ENCODE assay signal across 1 cellular context in the genomic region with DNA sequence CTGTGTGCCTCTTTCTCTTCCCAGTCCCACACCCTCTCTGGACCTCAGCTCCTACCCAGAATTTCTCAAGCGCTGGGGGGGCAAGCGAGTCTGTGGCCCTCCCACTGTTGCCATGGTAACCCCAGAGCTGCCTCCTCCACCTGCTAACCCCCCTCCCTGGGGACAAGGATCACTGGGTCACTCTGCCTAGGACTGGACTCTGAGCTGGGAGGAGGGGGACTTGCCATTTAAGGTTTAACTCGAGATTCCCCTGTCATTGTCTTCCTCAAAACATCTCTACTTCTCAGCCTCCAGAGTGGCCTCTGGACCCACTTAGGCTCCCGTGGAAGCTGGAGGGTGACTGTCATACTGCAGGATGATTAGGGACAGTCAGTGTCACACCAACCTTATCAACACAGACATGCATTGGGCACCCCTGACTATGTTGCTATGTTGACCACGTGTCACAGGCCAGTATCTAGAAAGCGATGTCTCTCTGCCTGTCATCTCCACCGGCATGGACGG.
TF ChIP-seq lines count a peak whose summit lies in the region.

No MANE protein-coding gene starts in this region.

TF ChIP-seq in HepG2, 621 proteins besides CTCF, POLR2A, EP300 and RAD21 (continued from another document and continues in another):
- TF ChIP-seq, protein P1, sequence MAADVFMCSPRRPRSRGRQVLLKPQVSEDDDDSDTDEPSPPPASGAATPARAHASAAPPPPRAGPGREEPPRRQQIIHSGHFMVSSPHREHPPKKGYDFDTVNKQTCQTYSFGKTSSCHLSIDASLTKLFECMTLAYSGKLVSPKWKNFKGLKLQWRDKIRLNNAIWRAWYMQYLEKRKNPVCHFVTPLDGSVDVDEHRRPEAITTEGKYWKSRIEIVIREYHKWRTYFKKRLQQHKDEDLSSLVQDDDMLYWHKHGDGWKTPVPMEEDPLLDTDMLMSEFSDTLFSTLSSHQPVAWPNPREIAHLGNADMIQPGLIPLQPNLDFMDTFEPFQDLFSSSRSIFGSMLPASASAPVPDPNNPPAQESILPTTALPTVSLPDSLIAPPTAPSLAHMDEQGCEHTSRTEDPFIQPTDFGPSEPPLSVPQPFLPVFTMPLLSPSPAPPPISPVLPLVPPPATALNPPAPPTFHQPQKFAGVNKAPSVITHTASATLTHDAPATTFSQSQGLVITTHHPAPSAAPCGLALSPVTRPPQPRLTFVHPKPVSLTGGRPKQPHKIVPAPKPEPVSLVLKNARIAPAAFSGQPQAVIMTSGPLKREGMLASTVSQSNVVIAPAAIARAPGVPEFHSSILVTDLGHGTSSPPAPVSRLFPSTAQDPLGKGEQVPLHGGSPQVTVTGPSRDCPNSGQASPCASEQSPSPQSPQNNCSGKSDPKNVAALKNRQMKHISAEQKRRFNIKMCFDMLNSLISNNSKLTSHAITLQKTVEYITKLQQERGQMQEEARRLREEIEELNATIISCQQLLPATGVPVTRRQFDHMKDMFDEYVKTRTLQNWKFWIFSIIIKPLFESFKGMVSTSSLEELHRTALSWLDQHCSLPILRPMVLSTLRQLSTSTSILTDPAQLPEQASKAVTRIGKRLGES (CRISPR knock-in tag; IDR thresholded peaks at IDR 0.05; ENCODE audit: borderline replicate concordance), result no peak
- TF ChIP-seq ZKSCAN5 (CRISPR knock-in tag; IDR thresholded peaks at IDR 0.05) (no peak), FOSL2 (CRISPR knock-in tag; IDR thresholded peaks at IDR 0.05) (peak; percentile 36), FLYWCH1 (CRISPR knock-in tag; IDR thresholded peaks at IDR 0.05) (no peak), ZNF577 (CRISPR knock-in tag; IDR thresholded peaks at IDR 0.05; ENCODE audit: borderline replicate concordance, low read depth) (no peak), TBX2 (CRISPR knock-in tag; IDR thresholded peaks at IDR 0.05; ENCODE audit: borderline replicate concordance) (no peak), ZNF713 (CRISPR knock-in tag; IDR thresholded peaks at IDR 0.05) (no peak), ZNF17 (CRISPR knock-in tag; IDR thresholded peaks at IDR 0.05) (no peak), TSC22D2 (CRISPR knock-in tag; IDR thresholded peaks at IDR 0.05; ENCODE audit: borderline replicate concordance) (no peak), MAFK (conservative IDR thresholded peaks at IDR 0.05 in 1 of 2, IDR thresholded peaks at IDR 0.05 in 1 of 2; ENCODE audit: low read length in 2 of 2) (no peak), ZSCAN21 (CRISPR knock-in tag; IDR thresholded peaks at IDR 0.05; ENCODE audit: borderline replicate concordance) (no peak), ZNF253 (CRISPR knock-in tag; IDR thresholded peaks at IDR 0.05; ENCODE audit: borderline replicate concordance) (no peak), ZNF670 (CRISPR knock-in tag; IDR thresholded peaks at IDR 0.05; ENCODE audit: borderline replicate concordance) (no peak), SALL2 (CRISPR knock-in tag; IDR thresholded peaks at IDR 0.05) (no peak), NAIF1 (CRISPR knock-in tag; IDR thresholded peaks at IDR 0.05; ENCODE audit: borderline replicate concordance) (no peak), ZBTB7A (CRISPR knock-in tag; IDR thresholded peaks at IDR 0.05) (no peak), ZNF235 (CRISPR knock-in tag; IDR thresholded peaks at IDR 0.05; ENCODE audit: borderline replicate concordance) (no peak), ZNF180 (CRISPR knock-in tag; IDR thresholded peaks at IDR 0.05; ENCODE audit: borderline replicate concordance, low read depth) (no peak), ZFP62 (CRISPR knock-in tag; IDR thresholded peaks at IDR 0.05) (no peak), TARDBP (CRISPR knock-in tag; IDR thresholded peaks at IDR 0.05) (0 out of 2 replicates have a peak, but pooled peaks have one; percentile 48), RBAK (CRISPR knock-in tag; IDR thresholded peaks at IDR 0.05) (no peak), ZNF772 (CRISPR knock-in tag; IDR thresholded peaks at IDR 0.05) (0 out of 2 replicates have a peak, but pooled peaks have one; percentile 19), ZNF678 (CRISPR knock-in tag; IDR thresholded peaks at IDR 0.05) (no peak), MAF1 (CRISPR knock-in tag; IDR thresholded peaks at IDR 0.05; ENCODE audit: borderline replicate concordance) (no peak), ISL2 (CRISPR knock-in tag; IDR thresholded peaks at IDR 0.05) (0 out of 2 replicates have a peak, but pooled peaks have one; percentile 27), ZFP36L2 (CRISPR knock-in tag; IDR thresholded peaks at IDR 0.05) (no peak), SRSF1 (optimal IDR thresholded peaks at IDR 0.05; ENCODE audit: low read depth, low read length) (no peak), KLF9 (CRISPR knock-in tag; IDR thresholded peaks at IDR 0.05; ENCODE audit: low read depth) (no peak)
- TF ChIP-seq, protein P2, sequence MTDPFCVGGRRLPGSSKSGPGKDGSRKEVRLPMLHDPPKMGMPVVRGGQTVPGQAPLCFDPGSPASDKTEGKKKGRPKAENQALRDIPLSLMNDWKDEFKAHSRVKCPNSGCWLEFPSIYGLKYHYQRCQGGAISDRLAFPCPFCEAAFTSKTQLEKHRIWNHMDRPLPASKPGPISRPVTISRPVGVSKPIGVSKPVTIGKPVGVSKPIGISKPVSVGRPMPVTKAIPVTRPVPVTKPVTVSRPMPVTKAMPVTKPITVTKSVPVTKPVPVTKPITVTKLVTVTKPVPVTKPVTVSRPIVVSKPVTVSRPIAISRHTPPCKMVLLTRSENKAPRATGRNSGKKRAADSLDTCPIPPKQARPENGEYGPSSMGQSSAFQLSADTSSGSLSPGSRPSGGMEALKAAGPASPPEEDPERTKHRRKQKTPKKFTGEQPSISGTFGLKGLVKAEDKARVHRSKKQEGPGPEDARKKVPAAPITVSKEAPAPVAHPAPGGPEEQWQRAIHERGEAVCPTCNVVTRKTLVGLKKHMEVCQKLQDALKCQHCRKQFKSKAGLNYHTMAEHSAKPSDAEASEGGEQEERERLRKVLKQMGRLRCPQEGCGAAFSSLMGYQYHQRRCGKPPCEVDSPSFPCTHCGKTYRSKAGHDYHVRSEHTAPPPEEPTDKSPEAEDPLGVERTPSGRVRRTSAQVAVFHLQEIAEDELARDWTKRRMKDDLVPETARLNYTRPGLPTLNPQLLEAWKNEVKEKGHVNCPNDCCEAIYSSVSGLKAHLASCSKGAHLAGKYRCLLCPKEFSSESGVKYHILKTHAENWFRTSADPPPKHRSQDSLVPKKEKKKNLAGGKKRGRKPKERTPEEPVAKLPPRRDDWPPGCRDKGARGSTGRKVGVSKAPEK (CRISPR knock-in tag; IDR thresholded peaks at IDR 0.05; ENCODE audit: borderline replicate concordance), result no peak
- TF ChIP-seq, protein P3, sequence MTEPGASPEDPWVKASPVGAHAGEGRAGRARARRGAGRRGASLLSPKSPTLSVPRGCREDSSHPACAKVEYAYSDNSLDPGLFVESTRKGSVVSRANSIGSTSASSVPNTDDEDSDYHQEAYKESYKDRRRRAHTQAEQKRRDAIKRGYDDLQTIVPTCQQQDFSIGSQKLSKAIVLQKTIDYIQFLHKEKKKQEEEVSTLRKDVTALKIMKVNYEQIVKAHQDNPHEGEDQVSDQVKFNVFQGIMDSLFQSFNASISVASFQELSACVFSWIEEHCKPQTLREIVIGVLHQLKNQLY (CRISPR knock-in tag; IDR thresholded peaks at IDR 0.05), result peak; percentile 18; the same call in 1 of the 2 replicates
- TF ChIP-seq, protein P4, sequence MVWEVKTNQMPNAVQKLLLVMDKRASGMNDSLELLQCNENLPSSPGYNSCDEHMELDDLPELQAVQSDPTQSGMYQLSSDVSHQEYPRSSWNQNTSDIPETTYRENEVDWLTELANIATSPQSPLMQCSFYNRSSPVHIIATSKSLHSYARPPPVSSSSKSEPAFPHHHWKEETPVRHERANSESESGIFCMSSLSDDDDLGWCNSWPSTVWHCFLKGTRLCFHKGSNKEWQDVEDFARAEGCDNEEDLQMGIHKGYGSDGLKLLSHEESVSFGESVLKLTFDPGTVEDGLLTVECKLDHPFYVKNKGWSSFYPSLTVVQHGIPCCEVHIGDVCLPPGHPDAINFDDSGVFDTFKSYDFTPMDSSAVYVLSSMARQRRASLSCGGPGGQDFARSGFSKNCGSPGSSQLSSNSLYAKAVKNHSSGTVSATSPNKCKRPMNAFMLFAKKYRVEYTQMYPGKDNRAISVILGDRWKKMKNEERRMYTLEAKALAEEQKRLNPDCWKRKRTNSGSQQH (CRISPR knock-in tag; IDR thresholded peaks at IDR 0.05; ENCODE audit: low read depth), result no peak
- TF ChIP-seq, protein P5, sequence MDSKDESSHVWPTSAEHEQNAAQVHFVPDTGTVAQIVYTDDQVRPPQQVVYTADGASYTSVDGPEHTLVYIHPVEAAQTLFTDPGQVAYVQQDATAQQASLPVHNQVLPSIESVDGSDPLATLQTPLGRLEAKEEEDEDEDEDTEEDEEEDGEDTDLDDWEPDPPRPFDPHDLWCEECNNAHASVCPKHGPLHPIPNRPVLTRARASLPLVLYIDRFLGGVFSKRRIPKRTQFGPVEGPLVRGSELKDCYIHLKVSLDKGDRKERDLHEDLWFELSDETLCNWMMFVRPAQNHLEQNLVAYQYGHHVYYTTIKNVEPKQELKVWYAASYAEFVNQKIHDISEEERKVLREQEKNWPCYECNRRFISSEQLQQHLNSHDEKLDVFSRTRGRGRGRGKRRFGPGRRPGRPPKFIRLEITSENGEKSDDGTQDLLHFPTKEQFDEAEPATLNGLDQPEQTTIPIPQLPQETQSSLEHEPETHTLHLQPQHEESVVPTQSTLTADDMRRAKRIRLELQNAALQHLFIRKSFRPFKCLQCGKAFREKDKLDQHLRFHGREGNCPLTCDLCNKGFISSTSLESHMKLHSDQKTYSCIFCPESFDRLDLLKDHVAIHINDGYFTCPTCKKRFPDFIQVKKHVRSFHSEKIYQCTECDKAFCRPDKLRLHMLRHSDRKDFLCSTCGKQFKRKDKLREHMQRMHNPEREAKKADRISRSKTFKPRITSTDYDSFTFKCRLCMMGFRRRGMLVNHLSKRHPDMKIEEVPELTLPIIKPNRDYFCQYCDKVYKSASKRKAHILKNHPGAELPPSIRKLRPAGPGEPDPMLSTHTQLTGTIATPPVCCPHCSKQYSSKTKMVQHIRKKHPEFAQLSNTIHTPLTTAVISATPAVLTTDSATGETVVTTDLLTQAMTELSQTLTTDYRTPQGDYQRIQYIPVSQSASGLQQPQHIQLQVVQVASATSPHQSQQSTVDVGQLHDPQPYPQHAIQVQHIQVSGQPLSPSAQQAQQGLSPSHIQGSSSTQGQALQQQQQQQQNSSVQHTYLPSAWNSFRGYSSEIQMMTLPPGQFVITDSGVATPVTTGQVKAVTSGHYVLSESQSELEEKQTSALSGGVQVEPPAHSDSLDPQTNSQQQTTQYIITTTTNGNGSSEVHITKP (CRISPR knock-in tag; IDR thresholded peaks at IDR 0.05; ENCODE audit: low read depth), result 0 out of 2 replicates have a peak, but pooled peaks have one; percentile 62
- TF ChIP-seq, protein P6, sequence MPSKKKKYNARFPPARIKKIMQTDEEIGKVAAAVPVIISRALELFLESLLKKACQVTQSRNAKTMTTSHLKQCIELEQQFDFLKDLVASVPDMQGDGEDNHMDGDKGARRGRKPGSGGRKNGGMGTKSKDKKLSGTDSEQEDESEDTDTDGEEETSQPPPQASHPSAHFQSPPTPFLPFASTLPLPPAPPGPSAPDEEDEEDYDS (CRISPR knock-in tag; IDR thresholded peaks at IDR 0.05), result 0 out of 2 replicates have a peak, but pooled peaks have one; percentile 13
- TF ChIP-seq, protein P7, sequence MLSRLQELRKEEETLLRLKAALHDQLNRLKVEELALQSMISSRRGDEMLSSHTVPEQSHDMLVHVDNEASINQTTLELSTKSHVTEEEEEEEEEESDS (CRISPR knock-in tag; IDR thresholded peaks at IDR 0.05; ENCODE audit: borderline replicate concordance), result no peak
- TF ChIP-seq, protein P8, sequence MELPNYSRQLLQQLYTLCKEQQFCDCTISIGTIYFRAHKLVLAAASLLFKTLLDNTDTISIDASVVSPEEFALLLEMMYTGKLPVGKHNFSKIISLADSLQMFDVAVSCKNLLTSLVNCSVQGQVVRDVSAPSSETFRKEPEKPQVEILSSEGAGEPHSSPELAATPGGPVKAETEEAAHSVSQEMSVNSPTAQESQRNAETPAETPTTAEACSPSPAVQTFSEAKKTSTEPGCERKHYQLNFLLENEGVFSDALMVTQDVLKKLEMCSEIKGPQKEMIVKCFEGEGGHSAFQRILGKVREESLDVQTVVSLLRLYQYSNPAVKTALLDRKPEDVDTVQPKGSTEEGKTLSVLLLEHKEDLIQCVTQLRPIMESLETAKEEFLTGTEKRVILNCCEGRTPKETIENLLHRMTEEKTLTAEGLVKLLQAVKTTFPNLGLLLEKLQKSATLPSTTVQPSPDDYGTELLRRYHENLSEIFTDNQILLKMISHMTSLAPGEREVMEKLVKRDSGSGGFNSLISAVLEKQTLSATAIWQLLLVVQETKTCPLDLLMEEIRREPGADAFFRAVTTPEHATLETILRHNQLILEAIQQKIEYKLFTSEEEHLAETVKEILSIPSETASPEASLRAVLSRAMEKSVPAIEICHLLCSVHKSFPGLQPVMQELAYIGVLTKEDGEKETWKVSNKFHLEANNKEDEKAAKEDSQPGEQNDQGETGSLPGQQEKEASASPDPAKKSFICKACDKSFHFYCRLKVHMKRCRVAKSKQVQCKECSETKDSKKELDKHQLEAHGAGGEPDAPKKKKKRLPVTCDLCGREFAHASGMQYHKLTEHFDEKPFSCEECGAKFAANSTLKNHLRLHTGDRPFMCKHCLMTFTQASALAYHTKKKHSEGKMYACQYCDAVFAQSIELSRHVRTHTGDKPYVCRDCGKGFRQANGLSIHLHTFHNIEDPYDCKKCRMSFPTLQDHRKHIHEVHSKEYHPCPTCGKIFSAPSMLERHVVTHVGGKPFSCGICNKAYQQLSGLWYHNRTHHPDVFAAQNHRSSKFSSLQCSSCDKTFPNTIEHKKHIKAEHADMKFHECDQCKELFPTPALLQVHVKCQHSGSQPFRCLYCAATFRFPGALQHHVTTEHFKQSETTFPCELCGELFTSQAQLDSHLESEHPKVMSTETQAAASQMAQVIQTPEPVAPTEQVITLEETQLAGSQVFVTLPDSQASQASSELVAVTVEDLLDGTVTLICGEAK (IDR thresholded peaks at IDR 0.05), result no peak
- TF ChIP-seq, protein P8 (CRISPR knock-in tag; IDR thresholded peaks at IDR 0.05), result no peak
